Comparison of ENCODE assay signal across 1 cellular context in the genomic region with DNA sequence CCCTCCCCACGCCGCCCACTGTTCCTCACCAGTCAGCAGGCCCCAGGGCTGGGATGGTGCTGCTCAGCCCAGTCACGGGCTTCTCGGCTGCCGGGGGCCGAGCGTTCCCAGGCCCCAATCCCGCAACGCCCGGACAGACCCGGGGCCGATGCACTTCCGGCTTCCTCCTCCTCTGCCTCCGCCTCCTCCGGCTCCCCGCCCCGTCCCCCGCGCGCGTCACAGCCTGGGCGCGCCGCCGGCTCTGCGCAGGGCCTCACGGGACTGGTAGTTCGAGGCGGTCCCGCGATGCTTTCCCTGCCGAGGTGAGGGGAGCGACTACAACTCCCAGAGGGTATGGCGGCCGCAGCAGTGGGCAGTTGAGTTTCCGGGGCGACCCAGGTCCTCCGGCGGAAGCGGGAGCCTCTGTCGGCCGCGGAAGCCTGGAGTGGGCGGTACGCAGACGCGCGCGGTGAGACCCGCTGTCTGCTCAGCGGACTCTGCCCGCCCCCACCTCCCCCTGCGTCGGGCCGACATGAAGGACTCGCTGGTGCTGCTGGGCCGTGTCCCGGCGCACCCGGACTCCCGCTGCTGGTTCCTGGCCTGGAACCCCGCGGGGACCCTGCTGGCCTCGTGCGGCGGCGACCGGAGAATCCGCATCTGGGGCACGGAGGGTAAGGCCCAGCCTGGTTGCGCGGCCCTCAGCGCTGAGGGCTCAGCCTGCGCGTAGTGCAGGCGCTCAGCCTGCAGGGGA.
TF ChIP-seq lines count a peak whose summit lies in the region.

A gene (plus strand): TSS at position 386 of the 730 bp plus-strand sequence. CDS start 126 bp downstream, at position 512.
A gene with protein sequence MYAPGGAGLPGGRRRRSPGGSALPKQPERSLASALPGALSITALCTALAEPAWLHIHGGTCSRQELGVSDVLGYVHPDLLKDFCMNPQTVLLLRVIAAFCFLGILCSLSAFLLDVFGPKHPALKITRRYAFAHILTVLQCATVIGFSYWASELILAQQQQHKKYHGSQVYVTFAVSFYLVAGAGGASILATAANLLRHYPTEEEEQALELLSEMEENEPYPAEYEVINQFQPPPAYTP (minus strand): TSS at position 158 of the 730 bp plus-strand sequence. CDS start 616 bp downstream, outside the sequence.

TF ChIP-seq in K562, 482 proteins besides CTCF, POLR2A, EP300 and RAD21 (continued from another document and continues in another):
- TF ChIP-seq, protein P1, sequence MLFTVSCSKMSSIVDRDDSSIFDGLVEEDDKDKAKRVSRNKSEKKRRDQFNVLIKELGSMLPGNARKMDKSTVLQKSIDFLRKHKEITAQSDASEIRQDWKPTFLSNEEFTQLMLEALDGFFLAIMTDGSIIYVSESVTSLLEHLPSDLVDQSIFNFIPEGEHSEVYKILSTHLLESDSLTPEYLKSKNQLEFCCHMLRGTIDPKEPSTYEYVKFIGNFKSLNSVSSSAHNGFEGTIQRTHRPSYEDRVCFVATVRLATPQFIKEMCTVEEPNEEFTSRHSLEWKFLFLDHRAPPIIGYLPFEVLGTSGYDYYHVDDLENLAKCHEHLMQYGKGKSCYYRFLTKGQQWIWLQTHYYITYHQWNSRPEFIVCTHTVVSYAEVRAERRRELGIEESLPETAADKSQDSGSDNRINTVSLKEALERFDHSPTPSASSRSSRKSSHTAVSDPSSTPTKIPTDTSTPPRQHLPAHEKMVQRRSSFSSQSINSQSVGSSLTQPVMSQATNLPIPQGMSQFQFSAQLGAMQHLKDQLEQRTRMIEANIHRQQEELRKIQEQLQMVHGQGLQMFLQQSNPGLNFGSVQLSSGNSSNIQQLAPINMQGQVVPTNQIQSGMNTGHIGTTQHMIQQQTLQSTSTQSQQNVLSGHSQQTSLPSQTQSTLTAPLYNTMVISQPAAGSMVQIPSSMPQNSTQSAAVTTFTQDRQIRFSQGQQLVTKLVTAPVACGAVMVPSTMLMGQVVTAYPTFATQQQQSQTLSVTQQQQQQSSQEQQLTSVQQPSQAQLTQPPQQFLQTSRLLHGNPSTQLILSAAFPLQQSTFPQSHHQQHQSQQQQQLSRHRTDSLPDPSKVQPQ (CRISPR knock-in tag; IDR thresholded peaks at IDR 0.05; ENCODE audit: borderline replicate concordance): no peak
- peak; percentile 87 for TF ChIP-seq SIN3B (IDR thresholded peaks at IDR 0.05; ENCODE audit: low read depth)
- TF ChIP-seq, protein P2, sequence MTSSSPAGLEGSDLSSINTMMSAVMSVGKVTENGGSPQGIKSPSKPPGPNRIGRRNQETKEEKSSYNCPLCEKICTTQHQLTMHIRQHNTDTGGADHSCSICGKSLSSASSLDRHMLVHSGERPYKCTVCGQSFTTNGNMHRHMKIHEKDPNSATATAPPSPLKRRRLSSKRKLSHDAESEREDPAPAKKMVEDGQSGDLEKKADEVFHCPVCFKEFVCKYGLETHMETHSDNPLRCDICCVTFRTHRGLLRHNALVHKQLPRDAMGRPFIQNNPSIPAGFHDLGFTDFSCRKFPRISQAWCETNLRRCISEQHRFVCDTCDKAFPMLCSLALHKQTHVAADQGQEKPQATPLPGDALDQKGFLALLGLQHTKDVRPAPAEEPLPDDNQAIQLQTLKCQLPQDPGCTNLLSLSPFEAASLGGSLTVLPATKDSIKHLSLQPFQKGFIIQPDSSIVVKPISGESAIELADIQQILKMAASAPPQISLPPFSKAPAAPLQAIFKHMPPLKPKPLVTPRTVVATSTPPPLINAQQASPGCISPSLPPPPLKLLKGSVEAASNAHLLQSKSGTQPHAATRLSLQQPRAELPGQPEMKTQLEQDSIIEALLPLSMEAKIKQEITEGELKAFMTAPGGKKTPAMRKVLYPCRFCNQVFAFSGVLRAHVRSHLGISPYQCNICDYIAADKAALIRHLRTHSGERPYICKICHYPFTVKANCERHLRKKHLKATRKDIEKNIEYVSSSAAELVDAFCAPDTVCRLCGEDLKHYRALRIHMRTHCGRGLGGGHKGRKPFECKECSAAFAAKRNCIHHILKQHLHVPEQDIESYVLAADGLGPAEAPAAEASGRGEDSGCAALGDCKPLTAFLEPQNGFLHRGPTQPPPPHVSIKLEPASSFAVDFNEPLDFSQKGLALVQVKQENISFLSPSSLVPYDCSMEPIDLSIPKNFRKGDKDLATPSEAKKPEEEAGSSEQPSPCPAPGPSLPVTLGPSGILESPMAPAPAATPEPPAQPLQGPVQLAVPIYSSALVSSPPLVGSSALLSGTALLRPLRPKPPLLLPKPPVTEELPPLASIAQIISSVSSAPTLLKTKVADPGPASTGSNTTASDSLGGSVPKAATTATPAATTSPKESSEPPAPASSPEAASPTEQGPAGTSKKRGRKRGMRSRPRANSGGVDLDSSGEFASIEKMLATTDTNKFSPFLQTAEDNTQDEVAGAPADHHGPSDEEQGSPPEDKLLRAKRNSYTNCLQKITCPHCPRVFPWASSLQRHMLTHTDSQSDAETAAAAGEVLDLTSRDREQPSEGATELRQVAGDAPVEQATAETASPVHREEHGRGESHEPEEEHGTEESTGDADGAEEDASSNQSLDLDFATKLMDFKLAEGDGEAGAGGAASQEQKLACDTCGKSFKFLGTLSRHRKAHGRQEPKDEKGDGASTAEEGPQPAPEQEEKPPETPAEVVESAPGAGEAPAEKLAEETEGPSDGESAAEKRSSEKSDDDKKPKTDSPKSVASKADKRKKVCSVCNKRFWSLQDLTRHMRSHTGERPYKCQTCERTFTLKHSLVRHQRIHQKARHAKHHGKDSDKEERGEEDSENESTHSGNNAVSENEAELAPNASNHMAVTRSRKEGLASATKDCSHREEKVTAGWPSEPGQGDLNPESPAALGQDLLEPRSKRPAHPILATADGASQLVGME (CRISPR knock-in tag; IDR thresholded peaks at IDR 0.05): no peak
- no peak for TF ChIP-seq NCOA6 (IDR thresholded peaks at IDR 0.05)
- TF ChIP-seq ZBTB17 (CRISPR knock-in tag; IDR thresholded peaks at IDR 0.05): no peak; the same call in 1 of the 2 replicates
- no peak for TF ChIP-seq CSDE1 (IDR thresholded peaks at IDR 0.05)
- TF ChIP-seq, protein P3, sequence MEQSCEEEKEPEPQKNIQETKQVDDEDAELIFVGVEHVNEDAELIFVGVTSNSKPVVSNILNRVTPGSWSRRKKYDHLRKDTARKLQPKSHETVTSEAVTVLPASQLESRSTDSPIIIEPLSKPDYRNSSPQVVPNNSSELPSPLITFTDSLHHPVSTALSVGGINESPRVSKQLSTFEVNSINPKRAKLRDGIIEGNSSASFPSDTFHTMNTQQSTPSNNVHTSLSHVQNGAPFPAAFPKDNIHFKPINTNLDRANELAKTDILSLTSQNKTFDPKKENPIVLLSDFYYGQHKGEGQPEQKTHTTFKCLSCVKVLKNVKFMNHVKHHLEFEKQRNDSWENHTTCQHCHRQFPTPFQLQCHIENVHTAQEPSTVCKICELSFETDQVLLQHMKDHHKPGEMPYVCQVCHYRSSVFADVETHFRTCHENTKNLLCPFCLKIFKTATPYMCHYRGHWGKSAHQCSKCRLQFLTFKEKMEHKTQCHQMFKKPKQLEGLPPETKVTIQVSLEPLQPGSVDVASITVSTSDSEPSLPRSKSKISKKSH (CRISPR knock-in tag; IDR thresholded peaks at IDR 0.05): no peak
- TF ChIP-seq NRF1 (conservative IDR thresholded peaks at IDR 0.05 in 1 of 2, IDR thresholded peaks at IDR 0.05 in 1 of 2): peak; percentile 95 to 96
- no peak for TF ChIP-seq RBM34 (IDR thresholded peaks at IDR 0.05; ENCODE audit: borderline replicate concordance, insufficient read depth, low read length)
- TF ChIP-seq, protein P4, sequence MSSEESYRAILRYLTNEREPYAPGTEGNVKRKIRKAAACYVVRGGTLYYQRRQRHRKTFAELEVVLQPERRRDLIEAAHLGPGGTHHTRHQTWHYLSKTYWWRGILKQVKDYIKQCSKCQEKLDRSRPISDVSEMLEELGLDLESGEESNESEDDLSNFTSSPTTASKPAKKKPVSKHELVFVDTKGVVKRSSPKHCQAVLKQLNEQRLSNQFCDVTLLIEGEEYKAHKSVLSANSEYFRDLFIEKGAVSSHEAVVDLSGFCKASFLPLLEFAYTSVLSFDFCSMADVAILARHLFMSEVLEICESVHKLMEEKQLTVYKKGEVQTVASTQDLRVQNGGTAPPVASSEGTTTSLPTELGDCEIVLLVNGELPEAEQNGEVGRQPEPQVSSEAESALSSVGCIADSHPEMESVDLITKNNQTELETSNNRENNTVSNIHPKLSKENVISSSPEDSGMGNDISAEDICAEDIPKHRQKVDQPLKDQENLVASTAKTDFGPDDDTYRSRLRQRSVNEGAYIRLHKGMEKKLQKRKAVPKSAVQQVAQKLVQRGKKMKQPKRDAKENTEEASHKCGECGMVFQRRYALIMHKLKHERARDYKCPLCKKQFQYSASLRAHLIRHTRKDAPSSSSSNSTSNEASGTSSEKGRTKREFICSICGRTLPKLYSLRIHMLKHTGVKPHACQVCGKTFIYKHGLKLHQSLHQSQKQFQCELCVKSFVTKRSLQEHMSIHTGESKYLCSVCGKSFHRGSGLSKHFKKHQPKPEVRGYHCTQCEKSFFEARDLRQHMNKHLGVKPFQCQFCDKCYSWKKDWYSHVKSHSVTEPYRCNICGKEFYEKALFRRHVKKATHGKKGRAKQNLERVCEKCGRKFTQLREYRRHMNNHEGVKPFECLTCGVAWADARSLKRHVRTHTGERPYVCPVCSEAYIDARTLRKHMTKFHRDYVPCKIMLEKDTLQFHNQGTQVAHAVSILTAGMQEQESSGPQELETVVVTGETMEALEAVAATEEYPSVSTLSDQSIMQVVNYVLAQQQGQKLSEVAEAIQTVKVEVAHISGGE (CRISPR knock-in tag; IDR thresholded peaks at IDR 0.05): peak; percentile 73 to 96 (median 82); a peak in 5 of 6 replicates
- TF ChIP-seq ZNF57 (CRISPR knock-in tag; IDR thresholded peaks at IDR 0.05): no peak
- TF ChIP-seq, protein P5, sequence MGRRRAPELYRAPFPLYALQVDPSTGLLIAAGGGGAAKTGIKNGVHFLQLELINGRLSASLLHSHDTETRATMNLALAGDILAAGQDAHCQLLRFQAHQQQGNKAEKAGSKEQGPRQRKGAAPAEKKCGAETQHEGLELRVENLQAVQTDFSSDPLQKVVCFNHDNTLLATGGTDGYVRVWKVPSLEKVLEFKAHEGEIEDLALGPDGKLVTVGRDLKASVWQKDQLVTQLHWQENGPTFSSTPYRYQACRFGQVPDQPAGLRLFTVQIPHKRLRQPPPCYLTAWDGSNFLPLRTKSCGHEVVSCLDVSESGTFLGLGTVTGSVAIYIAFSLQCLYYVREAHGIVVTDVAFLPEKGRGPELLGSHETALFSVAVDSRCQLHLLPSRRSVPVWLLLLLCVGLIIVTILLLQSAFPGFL (CRISPR knock-in tag; IDR thresholded peaks at IDR 0.05): no peak
- TF ChIP-seq BCL6 (CRISPR knock-in tag; IDR thresholded peaks at IDR 0.05): no peak
- peak; percentile 59; the same call in 1 of the 2 replicates for TF ChIP-seq NCOA1 (IDR thresholded peaks at IDR 0.05; ENCODE audit: low read depth)
- no peak for TF ChIP-seq ZNF764 (CRISPR knock-in tag; IDR thresholded peaks at IDR 0.05; ENCODE audit: low read depth)
- TF ChIP-seq, protein P6, sequence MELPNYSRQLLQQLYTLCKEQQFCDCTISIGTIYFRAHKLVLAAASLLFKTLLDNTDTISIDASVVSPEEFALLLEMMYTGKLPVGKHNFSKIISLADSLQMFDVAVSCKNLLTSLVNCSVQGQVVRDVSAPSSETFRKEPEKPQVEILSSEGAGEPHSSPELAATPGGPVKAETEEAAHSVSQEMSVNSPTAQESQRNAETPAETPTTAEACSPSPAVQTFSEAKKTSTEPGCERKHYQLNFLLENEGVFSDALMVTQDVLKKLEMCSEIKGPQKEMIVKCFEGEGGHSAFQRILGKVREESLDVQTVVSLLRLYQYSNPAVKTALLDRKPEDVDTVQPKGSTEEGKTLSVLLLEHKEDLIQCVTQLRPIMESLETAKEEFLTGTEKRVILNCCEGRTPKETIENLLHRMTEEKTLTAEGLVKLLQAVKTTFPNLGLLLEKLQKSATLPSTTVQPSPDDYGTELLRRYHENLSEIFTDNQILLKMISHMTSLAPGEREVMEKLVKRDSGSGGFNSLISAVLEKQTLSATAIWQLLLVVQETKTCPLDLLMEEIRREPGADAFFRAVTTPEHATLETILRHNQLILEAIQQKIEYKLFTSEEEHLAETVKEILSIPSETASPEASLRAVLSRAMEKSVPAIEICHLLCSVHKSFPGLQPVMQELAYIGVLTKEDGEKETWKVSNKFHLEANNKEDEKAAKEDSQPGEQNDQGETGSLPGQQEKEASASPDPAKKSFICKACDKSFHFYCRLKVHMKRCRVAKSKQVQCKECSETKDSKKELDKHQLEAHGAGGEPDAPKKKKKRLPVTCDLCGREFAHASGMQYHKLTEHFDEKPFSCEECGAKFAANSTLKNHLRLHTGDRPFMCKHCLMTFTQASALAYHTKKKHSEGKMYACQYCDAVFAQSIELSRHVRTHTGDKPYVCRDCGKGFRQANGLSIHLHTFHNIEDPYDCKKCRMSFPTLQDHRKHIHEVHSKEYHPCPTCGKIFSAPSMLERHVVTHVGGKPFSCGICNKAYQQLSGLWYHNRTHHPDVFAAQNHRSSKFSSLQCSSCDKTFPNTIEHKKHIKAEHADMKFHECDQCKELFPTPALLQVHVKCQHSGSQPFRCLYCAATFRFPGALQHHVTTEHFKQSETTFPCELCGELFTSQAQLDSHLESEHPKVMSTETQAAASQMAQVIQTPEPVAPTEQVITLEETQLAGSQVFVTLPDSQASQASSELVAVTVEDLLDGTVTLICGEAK (IDR thresholded peaks at IDR 0.05): peak; percentile 97
- TF ChIP-seq, protein P6 (CRISPR knock-in tag; IDR thresholded peaks at IDR 0.05): no peak
- no peak for TF ChIP-seq ZNF696 (CRISPR knock-in tag; conservative IDR thresholded peaks at IDR 0.05)
- no peak for TF ChIP-seq CHD4 (IDR thresholded peaks at IDR 0.05; ENCODE audit: insufficient read depth, insufficient replicate concordance, low read depth, low read length, poor library complexity, severe bottlenecking)
- TF ChIP-seq CXXC5 (CRISPR knock-in tag; IDR thresholded peaks at IDR 0.05): peak; percentile 74
